17 cellular contexts compared by ENCODE assay signal in the genomic region with DNA sequence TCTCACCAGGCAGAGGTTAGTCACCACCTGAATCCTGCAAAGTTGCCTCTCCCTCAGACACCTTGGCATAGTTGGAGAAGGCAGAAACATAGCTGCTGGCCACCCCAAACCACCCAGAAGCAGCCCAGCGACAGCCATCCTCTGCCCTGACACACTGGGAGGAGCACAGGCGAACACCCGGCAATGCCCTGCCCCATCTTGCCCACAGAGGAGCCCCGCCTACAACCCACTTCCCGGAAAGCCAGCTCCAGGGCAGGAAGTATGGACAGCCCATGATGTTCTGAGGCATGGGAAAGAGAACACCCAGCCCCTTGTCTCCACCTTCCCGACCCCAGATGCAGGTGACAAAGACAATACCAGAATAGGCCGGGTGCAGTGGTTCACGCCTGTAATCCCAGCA. TPM values are rescaled to one million over a fixed set of nuclear protein-coding genes. Genes with fewer than 3 reads are reported as not detected.
DNase-seq lines count a peak whose midpoint lies in the region; ATAC-seq and TF ChIP-seq lines count a peak whose summit lies in the region.
"Had no signal": no experiment of that assay in that cellular context is flagged by ENCODE, and none has a peak within 500 bp of the region (broad histone marks: within the 10 kb centered on the region; RNA-seq: fewer than 3 reads in every experiment).

No MANE protein-coding gene starts in this region.

- H3K4me3 ChIP-seq in ovary: no peak overlapping the region
- H3K4me3 ChIP-seq: ascending aorta had no signal

- no peak overlapping the region for H3K27ac ChIP-seq in ovary
- H3K27ac ChIP-seq: ascending aorta, neutrophil had no signal

- no peaks in the 10 kb centered on the region for H3K4me1 ChIP-seq in ovary (ENCODE audit: insufficient read depth)
- H3K4me1 ChIP-seq: ascending aorta had no signal

- no peaks in the 10 kb centered on the region for H3K36me3 ChIP-seq in ovary

- H3K9me3 Mint-ChIP-seq in stimulated activated naive CD8-positive, alpha-beta T cell treated with anti-CD3 and anti-CD28 coated beads, Interleukin-15, amount 100 ng/mL, for 72 hours: no peaks in the 10 kb centered on the region
- no peaks in the 10 kb centered on the region for H3K9me3 Mint-ChIP-seq in T-helper 2 cell treated with Interferon-gamma antibody and Interleukin-4, amounts not matched to agents 5 μg/mL and 100 μg/mL, for 36 hours
- no peaks in the 10 kb centered on the region for H3K9me3 Mint-ChIP-seq in central memory CD8-positive, alpha-beta T cell

- ATAC-seq in stimulated activated naive CD8-positive, alpha-beta T cell treated with anti-CD3 and anti-CD28 coated beads, Interleukin-15, amount 100 ng/mL, for 72 hours: peak; percentile 46
- ATAC-seq in stimulated activated naive CD8-positive, alpha-beta T cell treated with anti-CD3 and anti-CD28 coated beads, Interleukin-15, Interleukin-2, amounts not matched to agents 100 U/mL and 50 U/mL, for 24 hours: no peak
- ATAC-seq in central memory CD8-positive, alpha-beta T cell (replicated peaks; ENCODE audit: extremely low read depth, poor library complexity, severe bottlenecking): no peak
- no peak for ATAC-seq in HG03196 (IDR thresholded peaks at IDR 0.05; ENCODE audit: unreplicated experiment)
- ATAC-seq in HG02840 (IDR thresholded peaks at IDR 0.05; ENCODE audit: low FRiP score, unreplicated experiment): no peak
- no peak for ATAC-seq in GM19455 (IDR thresholded peaks at IDR 0.05; ENCODE audit: unreplicated experiment)
- ATAC-seq: left ventricle myocardium superior, Right ventricle myocardium inferior had no signal

- no peaks in the 10 kb centered on the region for H3K9me3 ChIP-seq in ovary
- H3K9me3 ChIP-seq: ascending aorta, neutrophil had no signal

- DNase-seq in stimulated activated naive CD8-positive, alpha-beta T cell treated with anti-CD3 and anti-CD28 coated beads, Interleukin-15, amount 100 ng/mL, for 72 hours: peak in 1 of 2 donors; percentile 37
- DNase-seq in stimulated activated naive CD8-positive, alpha-beta T cell treated with anti-CD3 and anti-CD28 coated beads, Interleukin-15, Interleukin-2, amounts not matched to agents 100 U/mL and 50 U/mL, for 24 hours: no peak
- no peak for DNase-seq in T-helper 2 cell treated with Interferon-gamma antibody and Interleukin-4, amounts not matched to agents 5 μg/mL and 100 μg/mL, for 36 hours (ENCODE audit: low spot score)
- DNase-seq in central memory CD8-positive, alpha-beta T cell (ENCODE audit: low spot score in 2 of 2): no peak
- DNase-seq in ovary: no peak
- DNase-seq: activated gamma-delta T cell; effector CD8-positive, alpha-beta T cell; GOT3; NCI-H1105; NCI-H524 treated with DMSO at 0.1 percent for 48 hours had no signal

- H3K4me3 Mint-ChIP-seq in stimulated activated naive CD8-positive, alpha-beta T cell treated with anti-CD3 and anti-CD28 coated beads, Interleukin-15, amount 100 ng/mL, for 72 hours: no peak overlapping the region
- peak overlapping the region; percentile 65 for H3K4me3 Mint-ChIP-seq in T-helper 2 cell treated with Interferon-gamma antibody and Interleukin-4, amounts not matched to agents 5 μg/mL and 100 μg/mL, for 36 hours
- H3K4me3 Mint-ChIP-seq in central memory CD8-positive, alpha-beta T cell: peak overlapping the region; percentile 13

- H3K27me3 Mint-ChIP-seq in stimulated activated naive CD8-positive, alpha-beta T cell treated with anti-CD3 and anti-CD28 coated beads, Interleukin-15, amount 100 ng/mL, for 72 hours: no peaks in the 10 kb centered on the region
- no peaks in the 10 kb centered on the region for H3K27me3 Mint-ChIP-seq in T-helper 2 cell treated with Interferon-gamma antibody and Interleukin-4, amounts not matched to agents 5 μg/mL and 100 μg/mL, for 36 hours (ENCODE audit: low read depth)
- H3K27me3 Mint-ChIP-seq in central memory CD8-positive, alpha-beta T cell: no peaks in the 10 kb centered on the region

- TF ChIP-seq POLR2A in ovary (IDR thresholded peaks at IDR 0.05): no peak

- no peak for TF ChIP-seq CTCF in ovary (IDR thresholded peaks at IDR 0.05)

- peaks cover 9% of the 10 kb centered on the region for H3K36me3 Mint-ChIP-seq in T-helper 2 cell treated with Interferon-gamma antibody and Interleukin-4, amounts not matched to agents 5 μg/mL and 100 μg/mL, for 36 hours (ENCODE audit: low read depth)
- no peaks in the 10 kb centered on the region for H3K36me3 Mint-ChIP-seq in central memory CD8-positive, alpha-beta T cell (ENCODE audit: insufficient read depth)

- WGBS in ovary, 3 donors: 78 to 88% (median 85%) methylated on average over 8 of the region's 8 CpGs

- TF ChIP-seq EP300 in ovary (IDR thresholded peaks at IDR 0.05): no peak

- peak overlapping the region in 1 of 2 donors; percentile 78 for H3K27ac Mint-ChIP-seq in stimulated activated naive CD8-positive, alpha-beta T cell treated with anti-CD3 and anti-CD28 coated beads, Interleukin-15, amount 100 ng/mL, for 72 hours
- peak overlapping the region; percentile 55 for H3K27ac Mint-ChIP-seq in T-helper 2 cell treated with Interferon-gamma antibody and Interleukin-4, amounts not matched to agents 5 μg/mL and 100 μg/mL, for 36 hours
- H3K27ac Mint-ChIP-seq in central memory CD8-positive, alpha-beta T cell (ENCODE audit: low read depth): no peak overlapping the region

- peaks cover 69% of the 10 kb centered on the region for H3K4me1 Mint-ChIP-seq in stimulated activated naive CD8-positive, alpha-beta T cell treated with anti-CD3 and anti-CD28 coated beads, Interleukin-15, amount 100 ng/mL, for 72 hours
- peaks cover 57% of the 10 kb centered on the region for H3K4me1 Mint-ChIP-seq in T-helper 2 cell treated with Interferon-gamma antibody and Interleukin-4, amounts not matched to agents 5 μg/mL and 100 μg/mL, for 36 hours (ENCODE audit: low read depth)
- peaks cover 32% of the 10 kb centered on the region for H3K4me1 Mint-ChIP-seq in central memory CD8-positive, alpha-beta T cell

- intact Hi-C loops in ovary (cut with DNase I): no loop called here

- no peaks in the 10 kb centered on the region for H3K27me3 ChIP-seq in ovary
- H3K27me3 ChIP-seq: ascending aorta, neutrophil had no signal

RNA-seq across cellular contexts. Expression of a gene that starts 12.6 kb away (rescaled TPM):
- 100 to 1,000 TPM in 5 of 7 donors, 10 to 100 TPM in 2; 62.5 to 150 (median 138) TPM for total RNA-seq in ovary
- polyA plus RNA-seq in ovary: 100 to 1,000 TPM in 1 of 2 donors, 10 to 100 TPM in 1; 59.7 to 118 TPM

RNA-seq across cellular contexts. Expression of a gene that starts 40.0 kb away (rescaled TPM):
- 1 to 10 TPM; 3.3 to 8.0 (median 5.6) TPM for total RNA-seq in ovary
- polyA plus RNA-seq in ovary: 1 to 10 TPM; 2.3 to 6.3 TPM

RNA-seq across cellular contexts. Expression of a gene that starts 47.0 kb away (rescaled TPM):
- total RNA-seq in ovary: under 1 TPM in 3 of 7 donors, not detected in 4; 0.18 to 0.22 (median 0.20) TPM
- under 1 TPM in 1 of 2 donors, not detected in 1; 0.18 TPM for polyA plus RNA-seq in ovary
- total RNA-seq: ascending aorta, Right ventricle myocardium inferior had no signal

Comparison
In these comparisons a context has a peak if more than half of its experiments do, and no peak if none do; other contexts are left out.
1. H3K4me3 Mint-ChIP-seq: peak in T-helper 2 cell treated with Interferon-gamma antibody and Interleukin-4, amounts not matched to agents 5 μg/mL and 100 μg/mL, for 36 hours (single experiment) and central memory CD8-positive, alpha-beta T cell (single experiment); none in stimulated activated naive CD8-positive, alpha-beta T cell treated with anti-CD3 and anti-CD28 coated beads, Interleukin-15, amount 100 ng/mL, for 72 hours (0 of 2).